In genomic region chr13:43728411-43728810, GRCh38 we compare ENCODE assay signal across 20 cellular contexts.
"Had no signal": no experiment of that assay in that cellular context is flagged by ENCODE, and none has a peak within 500 bp of the region (broad histone marks: within the 10 kb centered on the region; RNA-seq: fewer than 3 reads in every experiment).

No MANE protein-coding gene starts in this region.

- H3K36me3 Mint-ChIP-seq: activated CD8-positive, alpha-beta memory T cell treated with anti-CD3 and anti-CD28 coated beads, Interleukin-2, amount 10 ng/mL, durations not matched to agents 7 days and 5 days; activated naive CD4-positive, alpha-beta T cell treated with anti-CD3 and anti-CD28 coated beads, Interleukin-2, amount 50 U/mL, for 72 hours; natural killer cell treated with Interleukin-12 subunit alpha and Interleukin-12 subunit beta and Interleukin-15 and Interleukin-18, amount 100 ng/mL, for 72 hours; stimulated activated effector memory CD8-positive, alpha-beta T cell treated with anti-CD3 and anti-CD28 coated beads, Interleukin-12 subunit alpha, Interleukin-12 subunit beta, amount 100 ng/mL, for 72 hours had no signal

- H3K9me3 Mint-ChIP-seq: activated naive CD4-positive, alpha-beta T cell treated with anti-CD3 and anti-CD28 coated beads, Interleukin-2, amount 50 U/mL, for 72 hours; activated T-cell treated with anti-CD3 and anti-CD28 coated beads, Interleukin-2, amount 50 U/mL, for 72 hours; natural killer cell treated with Interleukin-12 subunit alpha and Interleukin-12 subunit beta and Interleukin-15 and Interleukin-18, amount 100 ng/mL, for 72 hours; stimulated activated effector memory CD8-positive, alpha-beta T cell treated with anti-CD3 and anti-CD28 coated beads, Interleukin-12 subunit alpha, Interleukin-12 subunit beta, amount 100 ng/mL, for 72 hours; stimulated activated naive CD8-positive, alpha-beta T cell treated with anti-CD3 and anti-CD28 coated beads, Interleukin-15, Interleukin-2, amounts not matched to agents 100 ng/mL and 50 ng/mL, for 24 hours had no signal

- H3K27ac Mint-ChIP-seq: activated CD4-positive, alpha-beta T cell treated with anti-CD3 and anti-CD28 coated beads for 36 hours; activated CD8-positive, alpha-beta memory T cell treated with anti-CD3 and anti-CD28 coated beads, Interleukin-2, amount 10 ng/mL, durations not matched to agents 7 days and 5 days; activated CD8-positive, alpha-beta T cell treated with anti-CD3 and anti-CD28 coated beads, Interleukin-2, amount 10 ng/mL, durations not matched to agents 7 days and 5 days; activated naive CD4-positive, alpha-beta T cell treated with anti-CD3 and anti-CD28 coated beads, Interleukin-2, amount 50 U/mL, for 72 hours; activated T-cell treated with anti-CD3 and anti-CD28 coated beads, Interleukin-2, amount 50 U/mL, for 72 hours; natural killer cell treated with Interleukin-12 subunit alpha and Interleukin-12 subunit beta and Interleukin-15 and Interleukin-18, amount 100 ng/mL, for 72 hours; stimulated activated effector memory CD8-positive, alpha-beta T cell treated with anti-CD3 and anti-CD28 coated beads, Interleukin-12 subunit alpha, Interleukin-12 subunit beta, amount 100 ng/mL, for 72 hours; stimulated activated naive CD8-positive, alpha-beta T cell treated with anti-CD3 and anti-CD28 coated beads, Interleukin-15, Interleukin-2, amounts not matched to agents 100 ng/mL and 50 ng/mL, for 24 hours had no signal

- H3K4me3 Mint-ChIP-seq: activated CD4-positive, alpha-beta T cell treated with anti-CD3 and anti-CD28 coated beads for 36 hours; activated CD8-positive, alpha-beta memory T cell treated with anti-CD3 and anti-CD28 coated beads, Interleukin-2, amount 10 ng/mL, durations not matched to agents 7 days and 5 days; activated CD8-positive, alpha-beta T cell treated with anti-CD3 and anti-CD28 coated beads, Interleukin-2, amount 10 ng/mL, durations not matched to agents 7 days and 5 days; activated T-cell treated with anti-CD3 and anti-CD28 coated beads, Interleukin-2, amount 50 U/mL, for 72 hours; natural killer cell treated with Interleukin-12 subunit alpha and Interleukin-12 subunit beta and Interleukin-15 and Interleukin-18, amount 100 ng/mL, for 72 hours; stimulated activated effector memory CD8-positive, alpha-beta T cell treated with anti-CD3 and anti-CD28 coated beads, Interleukin-12 subunit alpha, Interleukin-12 subunit beta, amount 100 ng/mL, for 72 hours; stimulated activated naive CD8-positive, alpha-beta T cell treated with anti-CD3 and anti-CD28 coated beads, Interleukin-15, Interleukin-2, amounts not matched to agents 100 ng/mL and 50 ng/mL, for 24 hours had no signal

- H3K27ac ChIP-seq: body of pancreas, cardiac muscle cell, upper lobe of left lung, vagina had no signal

- H3K4me3 ChIP-seq: body of pancreas, cardiac muscle cell, upper lobe of left lung, vagina had no signal

- H3K4me1 Mint-ChIP-seq: activated CD4-positive, alpha-beta T cell treated with anti-CD3 and anti-CD28 coated beads for 36 hours; activated CD8-positive, alpha-beta memory T cell treated with anti-CD3 and anti-CD28 coated beads, Interleukin-2, amount 10 ng/mL, durations not matched to agents 7 days and 5 days; stimulated activated effector memory CD8-positive, alpha-beta T cell treated with anti-CD3 and anti-CD28 coated beads, Interleukin-12 subunit alpha, Interleukin-12 subunit beta, amount 100 ng/mL, for 72 hours had no signal

- H3K9me3 ChIP-seq: body of pancreas, upper lobe of left lung, vagina had no signal

- H3K4me1 ChIP-seq: body of pancreas, upper lobe of left lung had no signal

- ATAC-seq: activated CD4-positive, alpha-beta T cell treated with anti-CD3 and anti-CD28 coated beads for 36 hours; activated CD8-positive, alpha-beta memory T cell treated with anti-CD3 and anti-CD28 coated beads, Interleukin-2, amount 10 ng/mL, durations not matched to agents 7 days and 5 days; activated CD8-positive, alpha-beta T cell treated with anti-CD3 and anti-CD28 coated beads, Interleukin-2, amount 10 ng/mL, durations not matched to agents 7 days and 5 days; activated naive CD4-positive, alpha-beta T cell treated with anti-CD3 and anti-CD28 coated beads, Interleukin-2, amount 50 U/mL, for 72 hours; activated T-cell treated with anti-CD3 and anti-CD28 coated beads, Interleukin-2, amount 50 U/mL, for 72 hours; body of pancreas; natural killer cell treated with Interleukin-12 subunit alpha and Interleukin-12 subunit beta and Interleukin-15 and Interleukin-18, amount 100 ng/mL, for 72 hours; right cardiac atrium; stimulated activated effector memory CD8-positive, alpha-beta T cell treated with anti-CD3 and anti-CD28 coated beads, Interleukin-12 subunit alpha, Interleukin-12 subunit beta, amount 100 ng/mL, for 72 hours had no signal

- H3K27me3 ChIP-seq: body of pancreas, cardiac muscle cell, upper lobe of left lung, vagina had no signal

- DNase-seq: activated CD4-positive, alpha-beta T cell treated with anti-CD3 and anti-CD28 coated beads for 36 hours; activated CD4-positive, CD25-positive, alpha-beta regulatory T cell; activated CD8-positive, alpha-beta memory T cell treated with anti-CD3 and anti-CD28 coated beads, Interleukin-2, amount 10 ng/mL, durations not matched to agents 7 days and 5 days; activated CD8-positive, alpha-beta T cell treated with anti-CD3 and anti-CD28 coated beads, Interleukin-2, amount 10 ng/mL, durations not matched to agents 7 days and 5 days; activated naive CD4-positive, alpha-beta T cell; activated T-cell treated with anti-CD3 and anti-CD28 coated beads, Interleukin-2, amount 50 U/mL, for 72 hours; anterior cingulate cortex; body of pancreas; cortex of kidney; posterior cingulate gyrus; right cardiac atrium; stimulated activated CD4-positive, alpha-beta T cell treated with anti-CD3 and anti-CD28 coated beads, Interleukin-4, amount 100 ng/mL, for 24 hours; substantia nigra; upper lobe of left lung had no signal

- H3K36me3 ChIP-seq: cardiac muscle cell, upper lobe of left lung, vagina had no signal
